In the genomic region with DNA sequence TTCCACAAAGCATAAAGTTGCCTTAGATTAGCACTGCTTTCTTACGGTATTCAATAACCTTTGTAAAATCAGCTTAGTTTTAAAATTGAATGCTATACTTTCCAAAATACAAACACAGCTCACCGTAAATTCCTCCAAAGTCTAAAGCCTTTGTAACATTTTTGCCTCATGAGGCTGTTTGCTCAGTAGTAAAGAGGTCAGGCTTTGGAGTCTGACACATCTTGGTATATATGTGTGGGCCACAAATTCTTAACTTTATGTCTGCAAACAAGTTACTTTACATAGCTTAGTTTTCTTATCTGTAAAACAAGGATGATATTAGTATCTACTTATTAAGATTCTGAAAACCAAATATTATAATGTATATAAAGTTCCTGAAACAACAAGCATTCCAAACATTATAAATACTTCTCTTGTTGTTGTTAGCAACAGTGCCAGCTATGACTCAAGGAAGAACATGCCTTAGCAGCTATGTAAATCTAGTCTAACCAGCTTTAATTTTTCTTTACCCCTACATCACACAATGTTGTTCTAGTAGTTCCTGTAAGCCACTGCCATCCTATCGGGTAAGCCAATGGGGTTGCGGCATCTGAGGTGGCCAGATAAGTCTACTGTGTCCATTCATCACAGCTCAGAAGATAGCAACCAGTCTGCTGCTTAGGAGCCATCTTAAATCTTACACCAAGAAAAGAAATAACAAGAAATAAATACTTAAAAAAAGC, we compare ENCODE assay signal across 23 cellular contexts.
"Had no signal": no experiment of that assay in that cellular context is flagged by ENCODE, and none has a peak within 500 bp of the region (broad histone marks: within the 10 kb centered on the region; RNA-seq: fewer than 3 reads in every experiment).

No MANE protein-coding gene starts in this region.

- ATAC-seq: activated CD8-positive, alpha-beta T cell treated with anti-CD3 and anti-CD28 coated beads for 36 hours; activated T-cell treated with anti-CD3 and anti-CD28 coated beads, Interleukin-2, amount 50 U/mL, for 4 hours; activated T-helper 17 cell treated with anti-CD3 and anti-CD28 coated beads, Interleukin-2, amount 50 U/mL, for 72 hours; left ventricle myocardium superior; sciatic nerve; stimulated activated effector memory CD8-positive, alpha-beta T cell treated with anti-CD3 and anti-CD28 coated beads, Interleukin-12 subunit alpha, Interleukin-12 subunit beta, amount 100 ng/mL, for 72 hours had no signal

- H3K4me3 ChIP-seq: colonic mucosa, ovary, skin epidermis, thoracic aorta had no signal

- H3K27me3 ChIP-seq: colonic mucosa, neutrophil, ovary had no signal

- DNase-seq: activated B cell treated with CpG ODN at 0.5 μM for 24 hours; activated CD4-positive, alpha-beta T cell treated with anti-CD3 and anti-CD28 coated beads, Interleukin-2, amount 50 U/mL, for 1 hour; activated CD8-positive, alpha-beta T cell treated with anti-CD3 and anti-CD28 coated beads for 36 hours; activated gamma-delta T cell treated with Interleukin-2 at 50 U/mL for 16 hours; activated naive CD4-positive, alpha-beta T cell treated with anti-CD3 and anti-CD28 coated beads, Interleukin-2, amount 50 U/mL, for 16 hours; activated T-cell treated with anti-CD3 and anti-CD28 coated beads, Interleukin-2, amount 50 U/mL, for 4 hours; amniotic stem cell; colonic mucosa; effector CD8-positive, alpha-beta T cell; foreskin melanocyte; glutamatergic neuron; left ventricle myocardium superior; nephron progenitor cell; ovary; retina; stimulated activated CD4-positive, alpha-beta T cell treated with anti-CD3 and anti-CD28 coated beads, Interleukin-4, amount 100 ng/mL, for 24 hours; T-helper 2 cell had no signal

- H3K36me3 ChIP-seq: colonic mucosa, neutrophil, ovary, thoracic aorta had no signal

- H3K4me1 ChIP-seq: colonic mucosa had no signal

- H3K27ac ChIP-seq: colonic mucosa, neutrophil, ovary, thoracic aorta had no signal

- H3K9me3 ChIP-seq: colonic mucosa, neutrophil, ovary, thoracic aorta had no signal
